15 cellular contexts compared by ENCODE assay signal in genomic region chr10:122441961-122442360, GRCh38. TPM values are rescaled to one million over a fixed set of nuclear protein-coding genes. Genes with fewer than 3 reads are reported as not detected.
DNase-seq lines count a peak whose midpoint lies in the region; ATAC-seq, FAIRE-seq and TF ChIP-seq lines count a peak whose summit lies in the region.
"Had no signal": no experiment of that assay in that cellular context is flagged by ENCODE, and none has a peak within 500 bp of the region (broad histone marks: within the 10 kb centered on the region; RNA-seq: fewer than 3 reads in every experiment).

No MANE protein-coding gene starts in this region.

- no peaks in the 10 kb centered on the region for H4K20me1 ChIP-seq in SK-N-SH (ENCODE audit: insufficient read depth)

- ATAC-seq in GM21390 (IDR thresholded peaks at IDR 0.05; ENCODE audit: unreplicated experiment): no peak
- no peak for ATAC-seq in effector memory CD8-positive, alpha-beta T cell (replicated peaks)
- ATAC-seq: activated CD4-positive, alpha-beta T cell treated with anti-CD3 and anti-CD28 coated beads for 36 hours; gastrocnemius medialis had no signal

- no peaks in the 10 kb centered on the region for H3K79me2 ChIP-seq in SK-N-SH (ENCODE audit: insufficient read depth)

- peak overlapping the region; percentile 69; the same call in 1 of the 2 replicates for H2AFZ ChIP-seq in SK-N-SH (ENCODE audit: low read depth)

- H3K27me3 ChIP-seq in SK-N-SH (ENCODE audit: insufficient read depth) (no peaks in the 10 kb centered on the region), colonic mucosa (no peaks in the 10 kb centered on the region)
- H3K27me3 ChIP-seq: gastrocnemius medialis had no signal

- H3K9me3 Mint-ChIP-seq in progenitor cell of endocrine pancreas (ENCODE audit: low read depth): peaks cover 9% of the 10 kb centered on the region
- no peaks in the 10 kb centered on the region for H3K9me3 Mint-ChIP-seq in effector memory CD8-positive, alpha-beta T cell
- H3K9me3 Mint-ChIP-seq: activated T-helper 2 cell treated with anti-CD3 and anti-CD28 coated beads, Interferon-gamma antibody, Interleukin-2, Interleukin-4, amounts not matched to agents 10 μg/mL and 5 μg/mL and 100 μg/mL, durations not matched to agents 14 hours and 24 hours and 36 hours had no signal

- peaks cover 5% of the 10 kb centered on the region for H3K36me3 Mint-ChIP-seq in progenitor cell of endocrine pancreas (ENCODE audit: insufficient read depth)
- no peaks in the 10 kb centered on the region for H3K36me3 Mint-ChIP-seq in effector memory CD8-positive, alpha-beta T cell (ENCODE audit: insufficient read depth)

- H3K36me3 ChIP-seq in SK-N-SH (replicated peaks in 1 of 2; ENCODE audit: control insufficient read depth in 1 of 2, insufficient read depth in 2 of 2, low read length in 1 of 2) (no peaks in the 10 kb centered on the region), colonic mucosa (no peaks in the 10 kb centered on the region)
- H3K36me3 ChIP-seq: gastrocnemius medialis had no signal

- no peak for TF ChIP-seq RAD21 in SK-N-SH (IDR thresholded peaks at IDR 0.05; ENCODE audit: low read length)

- no peaks in the 10 kb centered on the region for H3K4me1 ChIP-seq in SK-N-SH (ENCODE audit: control insufficient read depth in 1 of 2, insufficient read depth in 2 of 2, low read depth in 1 of 2, low read length in 1 of 2)
- no peaks in the 10 kb centered on the region for H3K4me1 ChIP-seq in colonic mucosa

- no peaks in the 10 kb centered on the region for H3K9me2 ChIP-seq in SK-N-SH

- H3K4me3 Mint-ChIP-seq in progenitor cell of endocrine pancreas (ENCODE audit: low read depth): no peak overlapping the region
- no peak overlapping the region for H3K4me3 Mint-ChIP-seq in effector memory CD8-positive, alpha-beta T cell
- H3K4me3 Mint-ChIP-seq: activated CD4-positive, alpha-beta T cell treated with anti-CD3 and anti-CD28 coated beads for 36 hours had no signal

- in situ Hi-C loops in G401 (cut with HindIII; ENCODE audit: low sequenced_read_pairs): no loop called here

- H3K9me3 ChIP-seq in SK-N-SH (peaks cover 6% of the 10 kb centered on the region; the same call in 1 of the 2 replicates), colonic mucosa (no peaks in the 10 kb centered on the region)
- H3K9me3 ChIP-seq: gastrocnemius medialis had no signal

- WGBS in SK-N-SH (ENCODE audit: low lambda C conversion rate): 38% methylated on average over 7 of the region's 7 CpGs

- FAIRE-seq in H54 (lab: Jason Lieb, UNC): peak; percentile 84
- FAIRE-seq: GM19239 had no signal

- TF ChIP-seq CTCF in SK-N-SH (IDR thresholded peaks at IDR 0.05) (no peak), fibroblast of the aortic adventitia (IDR thresholded peaks at IDR 0.05; ENCODE audit: insufficient read depth, low read length) (no peak), progenitor cell of endocrine pancreas (IDR thresholded peaks at IDR 0.05; ENCODE audit: unreplicated experiment) (no peak), colonic mucosa (IDR thresholded peaks at IDR 0.05) (no peak)

- H3K4me2 ChIP-seq in SK-N-SH: no peak overlapping the region

- POLR2A ChIA-PET in SK-N-SH (lab: Yijun Ruan, JAX): no interaction called here

- peak overlapping the region; percentile 14 for H3K27ac Mint-ChIP-seq in progenitor cell of endocrine pancreas
- no peak overlapping the region for H3K27ac Mint-ChIP-seq in effector memory CD8-positive, alpha-beta T cell
- H3K27ac Mint-ChIP-seq: activated CD4-positive, alpha-beta T cell treated with anti-CD3 and anti-CD28 coated beads for 36 hours; activated T-helper 2 cell treated with anti-CD3 and anti-CD28 coated beads, Interferon-gamma antibody, Interleukin-2, Interleukin-4, amounts not matched to agents 10 μg/mL and 5 μg/mL and 100 μg/mL, durations not matched to agents 14 hours and 24 hours and 36 hours had no signal

- no peak for TF ChIP-seq EP300 in SK-N-SH (IDR thresholded peaks at IDR 0.05; ENCODE audit: borderline replicate concordance in 1 of 2, low read depth in 1 of 2, low read length in 1 of 2)

- H3K4me3 ChIP-seq in SK-N-SH (ENCODE audit: low read depth in 2 of 2, low read length in 1 of 2) (no peak overlapping the region), fibroblast of the aortic adventitia (ENCODE audit: low read depth, low read length) (no peak overlapping the region), colonic mucosa (no peak overlapping the region)
- H3K4me3 ChIP-seq: gastrocnemius medialis had no signal

- no peaks in the 10 kb centered on the region for H3K27me3 Mint-ChIP-seq in progenitor cell of endocrine pancreas
- H3K27me3 Mint-ChIP-seq in effector memory CD8-positive, alpha-beta T cell: peaks cover 0 to 7% of the 10 kb centered on the region in 2 donors

- H3K9ac ChIP-seq in SK-N-SH: 0 out of 2 replicates have a peak overlapping the region, but pooled peaks have one; percentile 1
- no peak overlapping the region for H3K9ac ChIP-seq in colonic mucosa (ENCODE audit: low read depth in 2 of 2, low read length in 2 of 2)

- no peak for TF ChIP-seq POLR2A in H54 (IDR thresholded peaks at IDR 0.05; ENCODE audit: low read depth, low read length)

- peak overlapping the region in 1 of 2 experiments; percentile 22; a peak in 1 of 4 replicates for H3K27ac ChIP-seq in SK-N-SH (ENCODE audit: low read depth in 2 of 2, low read length in 1 of 2)
- no peak overlapping the region for H3K27ac ChIP-seq in colonic mucosa
- H3K27ac ChIP-seq: gastrocnemius medialis had no signal

- H3K4me1 Mint-ChIP-seq in progenitor cell of endocrine pancreas (ENCODE audit: low read depth): no peaks in the 10 kb centered on the region
- H3K4me1 Mint-ChIP-seq in effector memory CD8-positive, alpha-beta T cell (ENCODE audit: low read depth in 2 of 2): no peaks in the 10 kb centered on the region
- H3K4me1 Mint-ChIP-seq: activated CD4-positive, alpha-beta T cell treated with anti-CD3 and anti-CD28 coated beads for 36 hours had no signal

- CTCF ChIA-PET in SK-N-SH (lab: Yijun Ruan, JAX): interaction anchor here (0.8 to 1.9 kb wide), 2 partner anchors 124 to 143 kb away, joined by 3 to 6 read pairs; no protein-coding TSS in a partner anchor

- intact Hi-C loops in colonic mucosa (cut with DNase I): no loop called here

- no peak for DNase-seq in H54 (ENCODE audit: insufficient read length, low spot score)
- no peak for DNase-seq in SK-N-SH
- DNase-seq in fibroblast of the aortic adventitia (ENCODE audit: low read depth): peak; percentile 49
- DNase-seq in progenitor cell of endocrine pancreas (ENCODE audit: low spot score, unreplicated experiment): no peak
- no peak for DNase-seq in G401 (ENCODE audit: low spot score)
- DNase-seq in colonic mucosa: no peak
- DNase-seq in effector memory CD8-positive, alpha-beta T cell: no peak
- DNase-seq: activated CD4-positive, alpha-beta T cell treated with anti-CD3 and anti-CD28 coated beads for 36 hours; central memory CD4-positive, alpha-beta T cell; COR-L47; gastrocnemius medialis; NCI-H510A treated with DMSO at 0.1 percent for 48 hours had no signal

- H3F3A ChIP-seq in SK-N-SH (replicated peaks; ENCODE audit: insufficient read depth): peaks cover 6% of the 10 kb centered on the region

TF ChIP-seq in SK-N-SH, 30 proteins besides CTCF, POLR2A, EP300 and RAD21:
- TF ChIP-seq FOXJ3 (CRISPR knock-in tag; IDR thresholded peaks at IDR 0.05) (no peak), NRF1 (IDR thresholded peaks at IDR 0.05; ENCODE audit: low read depth, low read length) (no peak), MXI1 (IDR thresholded peaks at IDR 0.05; ENCODE audit: low read depth, low read length) (no peak), GATA2 (CRISPR knock-in tag; IDR thresholded peaks at IDR 0.05) (no peak), FOSL2 (IDR thresholded peaks at IDR 0.05; ENCODE audit: borderline replicate concordance, low read depth) (peak; percentile 40; the same call in 1 of the 2 replicates)
- TF ChIP-seq, protein P1, sequence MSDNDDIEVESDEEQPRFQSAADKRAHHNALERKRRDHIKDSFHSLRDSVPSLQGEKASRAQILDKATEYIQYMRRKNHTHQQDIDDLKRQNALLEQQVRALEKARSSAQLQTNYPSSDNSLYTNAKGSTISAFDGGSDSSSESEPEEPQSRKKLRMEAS (IDR thresholded peaks at IDR 0.05; ENCODE audit: low read depth): no peak; the same call in 1 of the 2 replicates

RNA-seq across cellular contexts. Expression of gene ARMS2, which starts 12.5 kb away (rescaled TPM):
- not detected in 2 replicates for polyA plus RNA-seq in SK-N-SH (2012; rRNA removed)
- 0.04 TPM in 1 of 2 replicates, not detected in the other for polyA plus RNA-seq in SK-N-SH (2012; cell fraction: cytosol; rRNA removed)
- not detected in 2 replicates for polyA plus RNA-seq in SK-N-SH (2012; cell fraction: nucleus; rRNA removed)
- total RNA-seq in fibroblast of the aortic adventitia (ENCODE audit: low replicate concordance): not detected in 2 replicates
- total RNA-seq in progenitor cell of endocrine pancreas: not detected in 2 replicates
- total RNA-seq in G401 (2014; rRNA removed; shearing (Covaris generic)): not detected in 2 replicates
- total RNA-seq in colonic mucosa: not detected
- total RNA-seq: activated CD4-positive, alpha-beta T cell treated with anti-CD3 and anti-CD28 coated beads for 36 hours; activated T-helper 2 cell treated with anti-CD3 and anti-CD28 coated beads, Interferon-gamma antibody, Interleukin-2, Interleukin-4, amounts not matched to agents 10 μg/mL and 5 μg/mL and 100 μg/mL, durations not matched to agents 14 hours and 24 hours and 36 hours; gastrocnemius medialis had no signal

RNA-seq across cellular contexts. Expression of gene HTRA1, which starts 19.4 kb away (rescaled TPM):
- 291 and 339 TPM in 2 replicates for polyA plus RNA-seq in SK-N-SH (2012; rRNA removed)
- polyA plus RNA-seq in SK-N-SH (2012; cell fraction: cytosol; rRNA removed): 289 and 306 TPM in 2 replicates
- 141 and 235 TPM in 2 replicates for polyA plus RNA-seq in SK-N-SH (2012; cell fraction: nucleus; rRNA removed)
- 55.5 and 156 TPM in 2 replicates for total RNA-seq in fibroblast of the aortic adventitia (ENCODE audit: low replicate concordance)
- total RNA-seq in progenitor cell of endocrine pancreas: 3.5 and 6.3 TPM in 2 replicates
- 4.5 and 9.2 TPM in 2 replicates for total RNA-seq in G401 (2014; rRNA removed; shearing (Covaris generic))
- total RNA-seq in colonic mucosa: 10 to 100 TPM in 1 of 2 donors, 1 to 10 TPM in 1; 8.9 to 26.9 TPM
- total RNA-seq: activated CD4-positive, alpha-beta T cell treated with anti-CD3 and anti-CD28 coated beads for 36 hours; activated T-helper 2 cell treated with anti-CD3 and anti-CD28 coated beads, Interferon-gamma antibody, Interleukin-2, Interleukin-4, amounts not matched to agents 10 μg/mL and 5 μg/mL and 100 μg/mL, durations not matched to agents 14 hours and 24 hours and 36 hours had no signal
